ENCODE assay signal across 34 cellular contexts in genomic region chr3:63719796-63720445, GRCh38.
"Had no signal": no experiment of that assay in that cellular context is flagged by ENCODE, and none has a peak within 500 bp of the region (broad histone marks: within the 10 kb centered on the region; RNA-seq: fewer than 3 reads in every experiment).

No MANE protein-coding gene starts in this region.

- H3K9me3 ChIP-seq: MG63 had no signal

- H3K4me2 ChIP-seq: KMS-11 had no signal

- H3K9ac ChIP-seq: KMS-11 had no signal

- DNase-seq: Karpas-422, Kasumi-1, MG63, MM.1S, MV-4-11, NCI-H1048, NCI-H1092, NCI-H1092 treated with DMSO at 0.1 percent for 48 hours, NCI-H1105, NCI-H1105 treated with DMSO at 0.1 percent for 48 hours, NCI-H1417, NCI-H1417 treated with DMSO at 0.1 percent for 48 hours, NCI-H1436, NCI-H1436 treated with DMSO at 0.1 percent for 48 hours, NCI-H146, NCI-H1694, NCI-H1694 treated with DMSO at 0.1 percent for 48 hours, NCI-H187, NCI-H187 treated with DMSO at 0.1 percent for 48 hours, NCI-H1930, NCI-H2029, NCI-H2029 treated with DMSO at 0.1 percent for 48 hours, NCI-H2081, NCI-H2081 treated with DMSO at 0.1 percent for 48 hours, NCI-H2107, NCI-H2171, NCI-H2171 treated with DMSO at 0.1 percent for 48 hours, NCI-H2227 treated with DMSO at 0.1 percent for 48 hours, NCI-H226, NCI-H345, NCI-H446, NCI-H446 treated with DMSO at 0.1 percent for 48 hours, NCI-H510A had no signal

- H3K27me3 ChIP-seq: MG63 had no signal

- H3K4me3 ChIP-seq: MG63 had no signal

- H3K36me3 ChIP-seq: MG63 had no signal

- H3K27ac ChIP-seq: KMS-11 had no signal
